In genomic region chr2:71466301-71467179, GRCh38 we compare ENCODE assay signal across 8 cellular contexts. TPM values are rescaled to one million over a fixed set of nuclear protein-coding genes. Genes with fewer than 3 reads are reported as not detected.
DNase-seq lines count a peak whose midpoint lies in the region; ATAC-seq, FAIRE-seq and TF ChIP-seq lines count a peak whose summit lies in the region.

No MANE protein-coding gene starts in this region.

- no peaks in the 10 kb centered on the region for H3K36me3 Mint-ChIP-seq in activated CD4-positive, alpha-beta T cell treated with anti-CD3 and anti-CD28 coated beads, Interleukin-2, amount 10 ng/mL, durations not matched to agents 24 days and 14 days (ENCODE audit: low read depth)

- no peak overlapping the region for H3K14ac ChIP-seq in H1 (ENCODE audit: insufficient read length)

- peaks cover 5% of the 10 kb centered on the region for H3K4me1 Mint-ChIP-seq in activated CD4-positive, alpha-beta T cell treated with anti-CD3 and anti-CD28 coated beads, Interleukin-2, amount 10 ng/mL, durations not matched to agents 24 days and 14 days

- in situ Hi-C loops in Panc1 (cut with HindIII; ENCODE audit: low pct_unique_long_range_greater_than_20kb, low sequenced_read_pairs) = no loop called here

- no peak for FAIRE-seq in H1 (lab: Jason Lieb, UNC)

- H3K79me2 ChIP-seq in H1 (ENCODE audit: control insufficient read depth in 1 of 2, insufficient read depth in 2 of 2, low read length in 2 of 2) = no peaks in the 10 kb centered on the region

- H3K27ac ChIP-seq in Panc1 (ENCODE audit: low read length) (no peak overlapping the region), H1 (ENCODE audit: low read depth, low read length) (no peak overlapping the region), mesodermal cell (ENCODE audit: low read depth, low read length, severe bottlenecking) (no peak overlapping the region), urinary bladder (ENCODE audit: low read depth) (no peak overlapping the region)

- H3K4me2 ChIP-seq in H1 (ENCODE audit: insufficient read depth in 1 of 2, low read depth in 2 of 2, low read length in 2 of 2) = peak overlapping the region; percentile 68 to 96

- no peak overlapping the region for H2BK5ac ChIP-seq in H1 (ENCODE audit: low read depth, low read length)

- peaks cover 15% of the 10 kb centered on the region; the same call in 1 of the 2 replicates for H3K23me2 ChIP-seq in H1 (ENCODE audit: low read depth, low read length)

- H3K27me3 Mint-ChIP-seq in activated CD4-positive, alpha-beta T cell treated with anti-CD3 and anti-CD28 coated beads, Interleukin-2, amount 10 ng/mL, durations not matched to agents 24 days and 14 days = peaks cover 33% of the 10 kb centered on the region

- no peak overlapping the region for H4K91ac ChIP-seq in H1 (replicated peaks; ENCODE audit: insufficient read length, low read length)

- no peak overlapping the region for H2BK120ac ChIP-seq in H1 (replicated peaks; ENCODE audit: low read depth, low read length)

- H3K4me3 ChIP-seq in Panc1 (ENCODE audit: low read depth in 2 of 2, low read length in 2 of 2) (peak overlapping the region; percentile 48 to 76), H1 (ENCODE audit: extremely low read depth in 1 of 4, insufficient read depth in 2 of 4, low read depth in 3 of 4, low read length in 4 of 4) (peak overlapping the region; percentile 35 to 62 (median 56)), mesodermal cell (ENCODE audit: extremely low read depth, insufficient read depth, low read length, poor library complexity, severe bottlenecking) (peak overlapping the region; percentile 61), urinary bladder (ENCODE audit: low read depth, low read length) (peak overlapping the region; percentile 60)

- H2BK15ac ChIP-seq in H1 (ENCODE audit: low read length) = no peak overlapping the region

- no peak for TF ChIP-seq CTCF in Panc1 (IDR thresholded peaks at IDR 0.05)
- no peak for TF ChIP-seq CTCF in H1 (IDR thresholded peaks at IDR 0.05; ENCODE audit: control extremely low read depth in 1 of 3, insufficient read depth in 1 of 3, low read depth in 1 of 3, low read length in 3 of 3)

- no peaks in the 10 kb centered on the region for H3K9me3 ChIP-seq in Panc1 (ENCODE audit: control insufficient read depth, insufficient read depth, low read depth, low read length)
- no peaks in the 10 kb centered on the region for H3K9me3 ChIP-seq in H1 (ENCODE audit: insufficient read depth in 2 of 2, low read depth in 1 of 2, low read length in 1 of 2)
- H3K9me3 ChIP-seq in mesodermal cell (ENCODE audit: control insufficient read depth, low read length) = peaks cover 4% of the 10 kb centered on the region

- no peak overlapping the region for H3K27ac Mint-ChIP-seq in activated CD4-positive, alpha-beta T cell treated with anti-CD3 and anti-CD28 coated beads, Interleukin-2, amount 10 ng/mL, durations not matched to agents 24 days and 14 days

- peak; percentile 65 for DNase-seq in activated CD4-positive, alpha-beta T cell treated with anti-CD3 and anti-CD28 coated beads, Interleukin-2, amount 10 ng/mL, durations not matched to agents 24 days and 14 days
- no peak for DNase-seq in activated CD4-positive, alpha-beta T cell treated with anti-CD3 and anti-CD28 coated beads for 1 hour
- DNase-seq in Panc1 (ENCODE audit: low read depth, low spot score) (no peak), H1 (ENCODE audit: low read depth in 1 of 2, low spot score in 2 of 2) (peak in 1 of 2 experiments; percentile 72), NCI-H1930 (lab: John Stamatoyannopoulos, UW) (no peak)

- H3K27me3 ChIP-seq in Panc1 (ENCODE audit: control insufficient read depth, insufficient read depth, low read length) (peaks cover 17% of the 10 kb centered on the region), H1 (replicated peaks in 1 of 4; ENCODE audit: control insufficient read depth in 3 of 4, extremely low read depth in 1 of 4, insufficient read depth in 3 of 4, low read length in 3 of 4) (peaks cover 41 to 78% (median 78%) of the 10 kb centered on the region in 4 experiments)

- no peak overlapping the region for H2AFZ ChIP-seq in H1 (ENCODE audit: low read length)

- no peak overlapping the region for H2AK5ac ChIP-seq in H1 (ENCODE audit: low read depth, low read length)

- H4K20me1 ChIP-seq in H1 (replicated peaks in 1 of 2; ENCODE audit: control insufficient read depth in 1 of 2, insufficient read depth in 2 of 2, low read length in 2 of 2) = peaks cover 8 to 11% of the 10 kb centered on the region in 2 experiments

- H3K4me1 ChIP-seq in Panc1 (ENCODE audit: control insufficient read depth, insufficient read depth, low read length) (peaks cover 3% of the 10 kb centered on the region; the same call in 1 of the 2 replicates), H1 (replicated peaks in 1 of 4; ENCODE audit: control insufficient read depth in 3 of 4, insufficient read depth in 4 of 4, low read length in 3 of 4) (peaks cover 0 to 12% (median 4%) of the 10 kb centered on the region in 4 experiments; a peak in 4 of 7 replicates), mesodermal cell (ENCODE audit: control insufficient read depth, insufficient read depth, low read length, poor library complexity, severe bottlenecking) (peaks cover 11% of the 10 kb centered on the region), urinary bladder (ENCODE audit: insufficient read depth) (peaks cover 2% of the 10 kb centered on the region)

- H3K56ac ChIP-seq in H1 (replicated peaks; ENCODE audit: insufficient read length, low read depth, low read length) = no peak overlapping the region

- no peak overlapping the region for H4K5ac ChIP-seq in H1 (ENCODE audit: insufficient read length, low read depth, low read length)

- no peak overlapping the region for H3K4ac ChIP-seq in H1 (replicated peaks; ENCODE audit: insufficient read length, low read depth, low read length)

- no peak overlapping the region for H3K23ac ChIP-seq in H1 (ENCODE audit: insufficient read length)

- no peak for TF ChIP-seq RAD21 in H1 (IDR thresholded peaks at IDR 0.05 in 1 of 2, conservative IDR thresholded peaks at IDR 0.05 in 1 of 2; ENCODE audit: low read depth in 2 of 2, low read length in 2 of 2)

- no peaks in the 10 kb centered on the region for H3K79me1 ChIP-seq in H1 (ENCODE audit: low read depth, low read length)

- BruUV-seq in Panc1 (replicated peaks; lab: Mats Ljungman, UMichigan) = no TSS peak

- peaks cover 4% of the 10 kb centered on the region for H3K9me3 Mint-ChIP-seq in activated CD4-positive, alpha-beta T cell treated with anti-CD3 and anti-CD28 coated beads, Interleukin-2, amount 10 ng/mL, durations not matched to agents 24 days and 14 days

- intact Hi-C loops in activated CD4-positive, alpha-beta T cell treated with anti-CD3 and anti-CD28 coated beads, Interleukin-2, amount 10 ng/mL, durations not matched to agents 24 days and 14 days (cut with micrococcal nuclease) = no loop called here
- intact Hi-C loops in Panc1 (cut with micrococcal nuclease; ENCODE audit: unreplicated experiment) = no loop called here

- H3K36me3 ChIP-seq in Panc1 (ENCODE audit: control insufficient read depth, insufficient read depth, low read length) (no peaks in the 10 kb centered on the region), H1 (ENCODE audit: control insufficient read depth in 2 of 4, insufficient read depth in 4 of 4, low read length in 3 of 4) (no peaks in the 10 kb centered on the region), mesodermal cell (ENCODE audit: control insufficient read depth, insufficient read depth, low read length) (no peaks in the 10 kb centered on the region), urinary bladder (ENCODE audit: insufficient read depth) (no peaks in the 10 kb centered on the region)

- no peak for TF ChIP-seq EP300 in H1 (IDR thresholded peaks at IDR 0.05; ENCODE audit: borderline replicate concordance in 1 of 2, low read depth in 2 of 2, low read length in 2 of 2)

- 4% methylated on average over 49 of the region's 78 CpGs; no CpG with 5 or more reads in 1 of the 2 experiments for WGBS in H1 (ENCODE audit: extremely low coverage in 1 of 2, insufficient coverage in 1 of 2, insufficient read length in 1 of 2, insufficient replicate concordance in 2 of 2, low coverage in 1 of 2, low lambda C conversion rate in 2 of 2, missing lambda C conversion rate in 1 of 2), 2 experiments
- WGBS in mesodermal cell (ENCODE audit: insufficient coverage in 2 of 2), 2 experiments = 1% methylated on average over 64 to 78 of the region's 78 CpGs
- WGBS in urinary bladder = 1% methylated on average over 78 of the region's 78 CpGs

- H3K18ac ChIP-seq in H1 (ENCODE audit: extremely low read depth, low read length) = no peak overlapping the region

- ATAC-seq in Panc1 (peak; percentile 82), GM19395 (IDR thresholded peaks at IDR 0.05; ENCODE audit: unreplicated experiment) (no peak)

- H3K9ac ChIP-seq in H1 (replicated peaks in 1 of 4; ENCODE audit: extremely low read depth in 1 of 4, low read depth in 3 of 4, low read length in 3 of 4) = no peak overlapping the region

- CTCF ChIA-PET in Panc1 (lab: Charles Lee) = interaction anchor here (1.2 kb wide), 1 partner anchor 44 kb away, joined by 3 read pairs; no protein-coding TSS in a partner anchor
- CTCF ChIA-PET in H1 (lab: Charles Lee; ENCODE audit: partially characterized antibody) = interaction anchor here (0.6 to 11.9 kb wide), 6 partner anchors 11 to 274 kb away, joined by 3 to 238 read pairs (median 8); partner anchors contain the start of gene DYSF

- peak overlapping the region; percentile 29; the same call in 1 of the 2 replicates for H4K8ac ChIP-seq in H1 (ENCODE audit: extremely low read depth, insufficient read depth, low read length)

- H2BK12ac ChIP-seq in H1 (ENCODE audit: low read depth, low read length) = no peak overlapping the region

- POLR2A ChIA-PET in Panc1 (lab: Charles Lee) (interaction anchor here (0.5 kb wide), 1 partner anchor 11 kb away, joined by 3 read pairs; no protein-coding TSS in a partner anchor), H1 (lab: Charles Lee; ENCODE audit: partially characterized antibody) (interaction anchor here (1.6 to 7.3 kb wide), 3 partner anchors 12 to 135 kb away, joined by 4 to 51 read pairs (median 4); partner anchors contain the start of genes DYSF and ZNF638)

- H3K4me3 Mint-ChIP-seq in activated CD4-positive, alpha-beta T cell treated with anti-CD3 and anti-CD28 coated beads, Interleukin-2, amount 10 ng/mL, durations not matched to agents 24 days and 14 days = peak overlapping the region; percentile 83

- no peak for TF ChIP-seq POLR2A in H1 (IDR thresholded peaks at IDR 0.05; ENCODE audit: control extremely low read depth in 1 of 2, low read depth in 2 of 2, low read length in 2 of 2)

- H2BK20ac ChIP-seq in H1 (ENCODE audit: low read length) = no peak overlapping the region

RNA-seq across cellular contexts. Expression of gene DYSF, which starts 13.2 kb away (rescaled TPM):
- total RNA-seq in activated CD4-positive, alpha-beta T cell treated with anti-CD3 and anti-CD28 coated beads, Interleukin-2, amount 10 ng/mL, durations not matched to agents 24 days and 14 days = 0.36 TPM in 1 of 2 replicates, not detected in the other
- total RNA-seq in Panc1 (2021; ENCODE audit: unreplicated experiment) = 0.31 TPM
- polyA plus RNA-seq in Panc1 (2012; ENCODE audit: insufficient read length) = 0.29 TPM
- 7.1 and 8.5 TPM in 2 replicates for total RNA-seq in H1 (2021; fragmentation: NEBNext Ultra II Directional; extraction: Animal tissue kit (Norgen Biotek cat#: 25700))
- polyA plus RNA-seq in H1 (2011; rRNA removed) = 5.8 and 6.6 TPM in 2 replicates
- polyA plus RNA-seq in H1 (2011; cell fraction: cytosol; rRNA removed) = 2.5 TPM
- polyA plus RNA-seq in H1 (2011; cell fraction: nucleus; rRNA removed) = 9.9 TPM
- polyA plus RNA-seq in H1 (2012, experiment 1 of 2) = 6.1 to 8.1 TPM (median 7.4 TPM) in 4 replicates
- 6.2 TPM for polyA plus RNA-seq in H1 (2012, experiment 2 of 2)
- polyA plus RNA-seq in H1 (2013, experiment 1 of 2) = 4.5 TPM
- polyA plus RNA-seq in H1 (2013, experiment 2 of 2) = 3.6 TPM
- 7.3 and 8.0 TPM in 2 replicates for polyA minus RNA-seq in H1 (2011; rRNA and poly(A)+ RNA removed)
- 6.2 TPM for polyA minus RNA-seq in H1 (2011; cell fraction: cytosol; rRNA and poly(A)+ RNA removed)
- polyA minus RNA-seq in H1 (2011; cell fraction: nucleus; rRNA and poly(A)+ RNA removed) = 6.8 TPM
- 37.6 TPM for polyA plus RNA-seq in mesodermal cell (2013, experiment 1 of 2)
- polyA plus RNA-seq in mesodermal cell (2013, experiment 2 of 2) = 23.4 TPM
- total RNA-seq in urinary bladder = 19.0 TPM
- 22.9 TPM for polyA plus RNA-seq in urinary bladder
